In genomic region chr11:120612363-120613263, GRCh38 we compare ENCODE assay signal across 1 cellular context.
TF ChIP-seq lines count a peak whose summit lies in the region.

No MANE protein-coding gene starts in this region.

TF ChIP-seq in HepG2, 621 proteins besides CTCF, POLR2A, EP300 and RAD21 (continued from another document):
- no peak for TF ChIP-seq ARID4A (CRISPR knock-in tag; IDR thresholded peaks at IDR 0.05; ENCODE audit: borderline replicate concordance)
- no peak for TF ChIP-seq RBFOX2 (IDR thresholded peaks at IDR 0.05; ENCODE audit: low read depth, low read length)
- no peak for TF ChIP-seq ZBTB33 (CRISPR knock-in tag; IDR thresholded peaks at IDR 0.05)
- no peak for TF ChIP-seq ZNF543 (CRISPR knock-in tag; IDR thresholded peaks at IDR 0.05)
- no peak for TF ChIP-seq SRF (IDR thresholded peaks at IDR 0.05; ENCODE audit: low read depth, low read length)
- no peak for TF ChIP-seq ZNF337 (CRISPR knock-in tag; IDR thresholded peaks at IDR 0.05; ENCODE audit: borderline replicate concordance, low read depth)
- TF ChIP-seq ZBTB8A (CRISPR knock-in tag; IDR thresholded peaks at IDR 0.05; ENCODE audit: borderline replicate concordance, low read depth): no peak
- TF ChIP-seq ZNF879 (CRISPR knock-in tag; IDR thresholded peaks at IDR 0.05): no peak
- no peak for TF ChIP-seq RFX1 (IDR thresholded peaks at IDR 0.05)
- no peak for TF ChIP-seq RARA (CRISPR knock-in tag; IDR thresholded peaks at IDR 0.05)
